Comparison of ENCODE assay signal across 9 cellular contexts in genomic region chr1:221708987-221709386, GRCh38. TPM values are rescaled to one million over a fixed set of nuclear protein-coding genes. Genes with fewer than 3 reads are reported as not detected.
DNase-seq lines count a peak whose midpoint lies in the region; ATAC-seq and TF ChIP-seq lines count a peak whose summit lies in the region.
"Had no signal": no experiment of that assay in that cellular context is flagged by ENCODE, and none has a peak within 500 bp of the region (broad histone marks: within the 10 kb centered on the region; RNA-seq: fewer than 3 reads in every experiment).

No MANE protein-coding gene starts in this region.

- 65 to 68% methylated on average over 3 of the region's 3 CpGs for WGBS in ectodermal cell, 2 experiments

- in situ Hi-C loops in G401 (cut with HindIII; ENCODE audit: low sequenced_read_pairs) = no loop called here

- DNase-seq in CD8-positive, alpha-beta memory T cell = peak; percentile 53 to 85 (median 54)
- DNase-seq in NB4 (ENCODE audit: low read depth) (peak; percentile 69), T-helper 17 cell (peak; percentile 31 to 64 (median 39)), T1000 (lab: John Stamatoyannopoulos, UW) (no peak), G401 (ENCODE audit: low spot score) (no peak)
- DNase-seq in naive thymus-derived CD8-positive, alpha-beta T cell = peak; percentile 6 to 76 (median 38)

- peak overlapping the region; percentile 60 for H3K27ac ChIP-seq in CD8-positive, alpha-beta memory T cell (ENCODE audit: low read depth, low read length)
- peak overlapping the region; percentile 17 for H3K27ac ChIP-seq in ectodermal cell (ENCODE audit: insufficient read depth, low read depth, low read length, poor library complexity, severe bottlenecking)

- TF ChIP-seq POLR2A in NB4 (IDR thresholded peaks at IDR 0.05; ENCODE audit: extremely low read depth, insufficient read length) = no peak

- H3K4me3 ChIP-seq in CD8-positive, alpha-beta memory T cell (ENCODE audit: low read length) = no peak overlapping the region
- H3K4me3 ChIP-seq in NB4 (ENCODE audit: low read depth, low read length) (no peak overlapping the region), ectodermal cell (ENCODE audit: insufficient read depth, low read depth, low read length) (no peak overlapping the region)

- POLR2A ChIA-PET in CD8-positive, alpha-beta memory T cell (lab: Charles Lee) = interaction anchor here (0.6 to 1.4 kb wide), 3 partner anchors 32 to 75 kb away, joined by 3 to 11 read pairs (median 10); partner anchors contain the start of gene DUSP10
- POLR2A ChIA-PET in naive thymus-derived CD8-positive, alpha-beta T cell (lab: Charles Lee) = interaction anchor here (0.9 kb wide), 1 partner anchor 16 kb away, joined by 5 read pairs; no protein-coding TSS in a partner anchor

- H3K4me1 ChIP-seq in CD8-positive, alpha-beta memory T cell (ENCODE audit: insufficient read depth, low read length) = peaks cover 65% of the 10 kb centered on the region
- peaks cover 11% of the 10 kb centered on the region for H3K4me1 ChIP-seq in ectodermal cell (ENCODE audit: control insufficient read depth, insufficient read depth, low read length)

- TF ChIP-seq CTCF in NB4 (IDR thresholded peaks at IDR 0.05; ENCODE audit: low read depth, low read length) = no peak

- no peaks in the 10 kb centered on the region for H3K9me3 ChIP-seq in CD8-positive, alpha-beta memory T cell (ENCODE audit: low read length)
- H3K9me3 ChIP-seq in T-helper 17 cell (ENCODE audit: control insufficient read depth, low read length, poor library complexity, severe bottlenecking) (no peaks in the 10 kb centered on the region), ectodermal cell (ENCODE audit: control insufficient read depth, low read length) (no peaks in the 10 kb centered on the region)

- no peaks in the 10 kb centered on the region for H3K27me3 ChIP-seq in CD8-positive, alpha-beta memory T cell (ENCODE audit: insufficient read depth, low read length, poor library complexity, severe bottlenecking)
- H3K27me3 ChIP-seq in ectodermal cell (ENCODE audit: control insufficient read depth, insufficient read depth, low read length, poor library complexity, severe bottlenecking) = no peaks in the 10 kb centered on the region

- H3K27me3 Mint-ChIP-seq in CD8-positive, alpha-beta memory T cell = no peaks in the 10 kb centered on the region
- no peaks in the 10 kb centered on the region for H3K27me3 Mint-ChIP-seq in T-helper 17 cell
- H3K27me3 Mint-ChIP-seq in naive thymus-derived CD8-positive, alpha-beta T cell = no peaks in the 10 kb centered on the region

- H3K4me1 Mint-ChIP-seq in CD8-positive, alpha-beta memory T cell = peaks cover 68 to 79% (median 72%) of the 10 kb centered on the region in 3 donors
- peaks cover 42% of the 10 kb centered on the region for H3K4me1 Mint-ChIP-seq in T-helper 17 cell
- H3K4me1 Mint-ChIP-seq in naive thymus-derived CD8-positive, alpha-beta T cell = peaks cover 13 to 78% (median 46%) of the 10 kb centered on the region in 4 donors

- H3K36me3 ChIP-seq in CD8-positive, alpha-beta memory T cell (ENCODE audit: insufficient read depth, low read length) = peaks cover 7% of the 10 kb centered on the region
- H3K36me3 ChIP-seq in ectodermal cell (ENCODE audit: control insufficient read depth, insufficient read depth, low read length) = no peaks in the 10 kb centered on the region

- H3K27ac Mint-ChIP-seq in CD8-positive, alpha-beta memory T cell = peak overlapping the region; percentile 39 to 97 (median 93)
- H3K27ac Mint-ChIP-seq in T-helper 17 cell = peak overlapping the region; percentile 95
- H3K27ac Mint-ChIP-seq in naive thymus-derived CD8-positive, alpha-beta T cell = peak overlapping the region in 8 of 10 donors; percentile 5 to 86 (median 73)

- CTCF ChIA-PET in CD8-positive, alpha-beta memory T cell (lab: Charles Lee) = interaction anchor here (1.6 to 3.7 kb wide), 2 partner anchors 33 to 71 kb away, joined by 3 to 22 read pairs; partner anchors contain the start of gene DUSP10

- peaks cover 5 to 20% (median 6%) of the 10 kb centered on the region in 3 donors for H3K36me3 Mint-ChIP-seq in CD8-positive, alpha-beta memory T cell
- peaks cover 2% of the 10 kb centered on the region for H3K36me3 Mint-ChIP-seq in T-helper 17 cell (ENCODE audit: low read depth)
- peaks cover 5 to 19% (median 17%) of the 10 kb centered on the region in 3 donors for H3K36me3 Mint-ChIP-seq in naive thymus-derived CD8-positive, alpha-beta T cell

- H3K4me3 Mint-ChIP-seq in CD8-positive, alpha-beta memory T cell = peak overlapping the region in 4 of 7 donors; percentile 1 to 38 (median 37)
- peak overlapping the region; percentile 19 for H3K4me3 Mint-ChIP-seq in T-helper 17 cell
- peak overlapping the region in 2 of 10 donors; percentile 48 to 55 for H3K4me3 Mint-ChIP-seq in naive thymus-derived CD8-positive, alpha-beta T cell

- ATAC-seq in GM21576 (IDR thresholded peaks at IDR 0.05; ENCODE audit: unreplicated experiment) (peak; percentile 30), T-helper 17 cell (peak; percentile 60)
- peak; percentile 29 to 36 for ATAC-seq in naive thymus-derived CD8-positive, alpha-beta T cell
- ATAC-seq: HCT116 had no signal

- no peaks in the 10 kb centered on the region for H3K9me3 Mint-ChIP-seq in CD8-positive, alpha-beta memory T cell
- H3K9me3 Mint-ChIP-seq in naive thymus-derived CD8-positive, alpha-beta T cell = no peaks in the 10 kb centered on the region

RNA-seq across cellular contexts. Expression of gene DUSP10, which starts 32.9 kb away (rescaled TPM):
- total RNA-seq in CD8-positive, alpha-beta memory T cell = 10 to 100 TPM; 23.7 to 25.4 TPM
- polyA plus RNA-seq in CD8-positive, alpha-beta memory T cell = 8.0 TPM
- total RNA-seq in T-helper 17 cell = 100 to 1,000 TPM in 1 of 2 donors, 10 to 100 TPM in 1; 95.6 to 107 TPM
- 1.6 TPM for polyA plus RNA-seq in ectodermal cell (2013, experiment 1 of 4)
- polyA plus RNA-seq in ectodermal cell (2013, experiment 2 of 4) = 0.80 TPM
- 1.4 TPM for polyA plus RNA-seq in ectodermal cell (2013, experiment 3 of 4)
- polyA plus RNA-seq in ectodermal cell (2013, experiment 4 of 4) = 1.3 TPM
- 1 to 10 TPM; 2.7 to 4.2 TPM for total RNA-seq in naive thymus-derived CD8-positive, alpha-beta T cell
- 1 to 10 TPM; 1.4 to 4.4 (median 2.5) TPM for polyA plus RNA-seq in naive thymus-derived CD8-positive, alpha-beta T cell
- total RNA-seq in G401 (2014; rRNA removed; shearing (Covaris generic)) = not detected in 2 replicates

Comparison
In these comparisons a context has a peak if more than half of its experiments do, and no peak if none do; other contexts are left out.
1. DNase-seq: peak in CD8-positive, alpha-beta memory T cell (5 of 5), NB4 (single experiment), T-helper 17 cell (3 of 3) and naive thymus-derived CD8-positive, alpha-beta T cell (10 of 10); none in T1000 (single experiment) and G401 (single experiment).
2. RNA of gene DUSP10, which starts 32.9 kb away (total RNA-seq): 95.6 to 107 TPM in T-helper 17 cell and 23.7 to 25.4 TPM in CD8-positive, alpha-beta memory T cell; 2.7 to 4.2 TPM in naive thymus-derived CD8-positive, alpha-beta T cell and not detected in G401; every median in the first group is over 4 times any median in the second.
3. Peak in every context shown above with its lines, with median percentiles within 50 percentile points of each other: H3K27ac Mint-ChIP-seq and ATAC-seq.